14 cellular contexts compared by ENCODE assay signal in the genomic region with DNA sequence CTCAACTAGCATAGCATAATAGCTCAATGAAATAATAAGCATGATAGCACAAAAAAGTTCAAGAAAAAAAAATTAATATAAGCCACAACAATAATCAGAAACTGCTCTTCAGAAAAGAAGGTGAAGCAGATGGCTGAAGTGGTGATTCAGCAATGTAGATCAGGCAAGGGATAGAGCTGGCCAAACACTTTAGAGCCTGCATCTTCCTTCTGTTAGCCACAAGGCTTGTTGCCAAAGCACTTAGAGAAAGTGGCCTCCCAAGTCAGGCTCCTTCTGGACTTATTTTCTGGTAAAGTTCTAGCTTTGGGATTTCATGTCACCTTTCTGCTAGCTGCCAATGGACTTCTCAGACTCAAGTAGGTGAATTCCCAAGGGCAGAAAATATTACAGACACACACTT.
DNase-seq lines count a peak whose midpoint lies in the region; ATAC-seq, FAIRE-seq and TF ChIP-seq lines count a peak whose summit lies in the region.
"Had no signal": no experiment of that assay in that cellular context is flagged by ENCODE, and none has a peak within 500 bp of the region (broad histone marks: within the 10 kb centered on the region; RNA-seq: fewer than 3 reads in every experiment).

No MANE protein-coding gene starts in this region.

- no peak overlapping the region for H3K4me3 Mint-ChIP-seq in immature natural killer cell
- H3K4me3 Mint-ChIP-seq: neural crest cell had no signal

- POLR2A ChIA-PET in BJ (lab: Charles Lee): no interaction called here

- H3K9me3 ChIP-seq in ascending aorta (no peaks in the 10 kb centered on the region), lung (ENCODE audit: control insufficient read depth in 2 of 2, insufficient read depth in 1 of 2, low read length in 1 of 2) (no peaks in the 10 kb centered on the region)
- H3K9me3 ChIP-seq: gastroesophageal sphincter had no signal

- TF ChIP-seq CTCF in BJ (IDR thresholded peaks at IDR 0.05; ENCODE audit: insufficient read depth, low read depth, low read length): no peak
- TF ChIP-seq CTCF in ascending aorta (IDR thresholded peaks at IDR 0.05): no peak
- TF ChIP-seq CTCF in lung (IDR thresholded peaks at IDR 0.05; ENCODE audit: control extremely low read depth, extremely low read depth): no peak
- TF ChIP-seq CTCF in D721Med (IDR thresholded peaks at IDR 0.05; ENCODE audit: insufficient read depth, missing control alignments): no peak

- peaks cover 0 to 6% of the 10 kb centered on the region in 2 donors for H3K4me1 ChIP-seq in ascending aorta
- H3K4me1 ChIP-seq in lung (ENCODE audit: control insufficient read depth in 2 of 2, insufficient read depth in 2 of 2, low read length in 2 of 2): peaks cover 0 to 2% of the 10 kb centered on the region in 2 donors

- FAIRE-seq in D721Med (lab: Jason Lieb, UNC): no peak

- no peaks in the 10 kb centered on the region for H3K27me3 ChIP-seq in BJ (ENCODE audit: control insufficient read depth, insufficient read depth, low read length)
- H3K27me3 ChIP-seq in ascending aorta: no peaks in the 10 kb centered on the region
- H3K27me3 ChIP-seq in lung (ENCODE audit: control insufficient read depth, insufficient read depth): no peaks in the 10 kb centered on the region
- H3K27me3 ChIP-seq: gastroesophageal sphincter had no signal

- H3K4me1 Mint-ChIP-seq in immature natural killer cell: peaks cover 8 to 11% of the 10 kb centered on the region in 2 donors
- H3K4me1 Mint-ChIP-seq: neural crest cell had no signal

- H3K27ac ChIP-seq in ascending aorta (peak overlapping the region; percentile 70 to 74), lung (ENCODE audit: low read depth in 1 of 2, low read length in 1 of 2) (no peak overlapping the region)
- H3K27ac ChIP-seq: gastroesophageal sphincter had no signal

- H3K36me3 ChIP-seq in BJ (ENCODE audit: control insufficient read depth, insufficient read depth, low read length) (no peaks in the 10 kb centered on the region), ascending aorta (no peaks in the 10 kb centered on the region), lung (ENCODE audit: control insufficient read depth in 2 of 2, insufficient read depth in 2 of 2, low read length in 2 of 2) (no peaks in the 10 kb centered on the region)
- H3K36me3 ChIP-seq: gastroesophageal sphincter had no signal

- H3K27me3 Mint-ChIP-seq in immature natural killer cell (ENCODE audit: low read depth in 3 of 3): peaks cover 0 to 2% (median 0%) of the 10 kb centered on the region in 3 donors

- H3K9me3 Mint-ChIP-seq in immature natural killer cell: peaks cover 0 to 2% (median under 1%) of the 10 kb centered on the region in 6 donors
- H3K9me3 Mint-ChIP-seq: neural crest cell had no signal

- CTCF ChIA-PET in BJ (lab: Yijun Ruan, JAX): no interaction called here

- no peaks in the 10 kb centered on the region for H3K36me3 Mint-ChIP-seq in immature natural killer cell

- no peak overlapping the region for H3K27ac Mint-ChIP-seq in immature natural killer cell

- H3K4me3 ChIP-seq in BJ (ENCODE audit: low read depth, low read length): no peak overlapping the region
- H3K4me3 ChIP-seq in ascending aorta: no peak overlapping the region
- H3K4me3 ChIP-seq in lung: no peak overlapping the region
- H3K4me3 ChIP-seq: gastroesophageal sphincter had no signal

- peak; percentile 34 for ATAC-seq in lung (ENCODE audit: insufficient read depth, low FRiP score)
- ATAC-seq in GM21576 (IDR thresholded peaks at IDR 0.05; ENCODE audit: unreplicated experiment): no peak
- ATAC-seq: gastroesophageal sphincter had no signal

- intact Hi-C loops in ascending aorta (cut with DNase I): loop anchor here (5.0 kb wide), 1 partner anchor 137 kb away; no protein-coding TSS in a partner anchor

- DNase-seq in BJ (ENCODE audit: low read depth) (peak; percentile 52), HS-27A (ENCODE audit: low read depth) (peak; percentile 43), ascending aorta (ENCODE audit: low spot score in 2 of 2) (no peak), lung (ENCODE audit: low spot score) (peak; percentile 35), immature natural killer cell (no peak), D721Med (ENCODE audit: insufficient read length, low spot score) (no peak), NOMO-1 treated with dmso at 0.1 percent for 144 hours (lab: John Stamatoyannopoulos, UW; ENCODE audit: unreplicated experiment) (no peak)
- DNase-seq: activated CD4-positive, alpha-beta T cell treated with anti-CD3 and anti-CD28 coated beads, Interleukin-2, amount 50 U/mL, for 1 hour; activated effector memory CD4-positive, alpha-beta T cell treated with anti-CD3 and anti-CD28 coated beads, Interleukin-2, amount 50 U/mL, for 16 hours; Calu3; NK-92 treated with Interleukin-12 subunit alpha and Interleukin-12 subunit beta, amount 100 ng/mL, for 24 hours had no signal

Comparison
In these comparisons a context has a peak if more than half of its experiments do, and no peak if none do; other contexts are left out.
1. DNase-seq: peak in BJ (single experiment), HS-27A (single experiment) and lung (single experiment); none in ascending aorta (0 of 2), immature natural killer cell (0 of 3), D721Med (single experiment) and NOMO-1 treated with dmso at 0.1 percent for 144 hours (single experiment).
2. H3K27ac ChIP-seq: peak in ascending aorta (2 of 2); none in lung (0 of 2).